17 cellular contexts compared by ENCODE assay signal in genomic region chr14:57884175-57884574, GRCh38. TPM values are rescaled to one million over a fixed set of nuclear protein-coding genes. Genes with fewer than 3 reads are reported as not detected.
A peak's percentile ranks its signal among the peaks of the same experiment; 100 is the strongest.
DNase-seq lines count a peak whose midpoint lies in the region; ATAC-seq and TF ChIP-seq lines count a peak whose summit lies in the region.
"Had no signal": no experiment of that assay in that cellular context is flagged by ENCODE, and none has a peak within 500 bp of the region (broad histone marks: within the 10 kb centered on the region; RNA-seq: fewer than 3 reads in every experiment).

No MANE protein-coding gene starts in this region.

- H3K36me3 ChIP-seq in A673 (ENCODE audit: insufficient read depth, low read length, poor library complexity, severe bottlenecking) (no peaks in the 10 kb centered on the region), Panc1 (ENCODE audit: control insufficient read depth, insufficient read depth, low read length) (no peaks in the 10 kb centered on the region), upper lobe of left lung (no peaks in the 10 kb centered on the region)

- BruUV-seq in A673 (replicated peaks; lab: Mats Ljungman, UMichigan), result no TSS peak
- no TSS peak for BruUV-seq in Panc1 (replicated peaks; lab: Mats Ljungman, UMichigan)

- POLR2A ChIA-PET in A673 (lab: Charles Lee; ENCODE audit: low non-redundant PET) (no interaction called here), Panc1 (lab: Charles Lee) (no interaction called here)

- no peak overlapping the region for H4K5ac ChIP-seq in H9 (ENCODE audit: insufficient read length, low read depth, low read length)

- H3K27ac ChIP-seq in A673 (ENCODE audit: low read depth, low read length, poor library complexity, severe bottlenecking) (no peak overlapping the region), H9 (ENCODE audit: insufficient read length, low read depth, low read length) (no peak overlapping the region), Panc1 (ENCODE audit: low read length) (no peak overlapping the region), upper lobe of left lung (no peak overlapping the region)

- no peak overlapping the region for H3K23ac ChIP-seq in H9 (ENCODE audit: insufficient read length, low read depth, low read length)

- H3K4ac ChIP-seq in H9 (ENCODE audit: low read depth, low read length), result no peak overlapping the region

- CTCF ChIA-PET in A673 (lab: Charles Lee), result no interaction called here
- CTCF ChIA-PET in Panc1 (lab: Charles Lee), result no interaction called here
- CTCF ChIA-PET in activated naive CD4-positive, alpha-beta T cell treated with anti-CD3 and anti-CD28 coated beads, Interleukin-2, amount 10 ng/mL, durations not matched to agents 7 days and 5 days (lab: Charles Lee), result no interaction called here
- CTCF ChIA-PET in activated CD8-positive, alpha-beta memory T cell treated with anti-CD3 and anti-CD28 coated beads, Interleukin-2, amount 10 ng/mL, durations not matched to agents 7 days and 5 days (lab: Charles Lee), result no interaction called here

- no peaks in the 10 kb centered on the region for H3K9me3 ChIP-seq in A673 (ENCODE audit: low read depth, low read length, poor library complexity, severe bottlenecking)
- H3K9me3 ChIP-seq in H9 (ENCODE audit: control insufficient read depth, low read depth, low read length), result no peaks in the 10 kb centered on the region
- H3K9me3 ChIP-seq in Panc1 (ENCODE audit: control insufficient read depth, insufficient read depth, low read depth, low read length), result no peaks in the 10 kb centered on the region
- H3K9me3 ChIP-seq in upper lobe of left lung, result no peaks in the 10 kb centered on the region

- H3K4me2 ChIP-seq in H9 (ENCODE audit: insufficient read depth, insufficient read length, low read length), result no peak overlapping the region

- H3K4me1 Mint-ChIP-seq in H9, result peaks cover 10 to 11% of the 10 kb centered on the region in 2 experiments
- no peaks in the 10 kb centered on the region for H3K4me1 Mint-ChIP-seq in activated naive CD4-positive, alpha-beta T cell treated with anti-CD3 and anti-CD28 coated beads, Interleukin-2, amount 10 ng/mL, durations not matched to agents 7 days and 5 days
- H3K4me1 Mint-ChIP-seq in activated CD8-positive, alpha-beta memory T cell treated with anti-CD3 and anti-CD28 coated beads, Interleukin-2, amount 10 ng/mL, durations not matched to agents 7 days and 5 days, result no peaks in the 10 kb centered on the region
- H3K4me1 Mint-ChIP-seq: CD4-positive, alpha-beta memory T cell had no signal

- H3K27me3 Mint-ChIP-seq in H9 (ENCODE audit: low read depth), result no peaks in the 10 kb centered on the region
- H3K27me3 Mint-ChIP-seq in activated naive CD4-positive, alpha-beta T cell treated with anti-CD3 and anti-CD28 coated beads, Interleukin-2, amount 10 ng/mL, durations not matched to agents 7 days and 5 days, result peaks cover 6% of the 10 kb centered on the region
- H3K27me3 Mint-ChIP-seq in activated CD8-positive, alpha-beta memory T cell treated with anti-CD3 and anti-CD28 coated beads, Interleukin-2, amount 10 ng/mL, durations not matched to agents 7 days and 5 days, result no peaks in the 10 kb centered on the region

- H4K20me1 ChIP-seq in H9 (ENCODE audit: control insufficient read depth, insufficient read depth, insufficient read length), result no peaks in the 10 kb centered on the region

- H3K27me3 ChIP-seq in A673 (replicated peaks; ENCODE audit: insufficient read depth, low read depth, low read length, poor library complexity), result no peaks in the 10 kb centered on the region
- H3K27me3 ChIP-seq in H9 (ENCODE audit: insufficient read depth, low read length), result no peaks in the 10 kb centered on the region
- H3K27me3 ChIP-seq in Panc1 (ENCODE audit: control insufficient read depth, insufficient read depth, low read length), result no peaks in the 10 kb centered on the region
- H3K27me3 ChIP-seq in upper lobe of left lung, result no peaks in the 10 kb centered on the region

- no peak overlapping the region for H2BK5ac ChIP-seq in H9 (ENCODE audit: insufficient read length, low read length)

- no peak overlapping the region for H3K4me3 Mint-ChIP-seq in H9
- H3K4me3 Mint-ChIP-seq in activated naive CD4-positive, alpha-beta T cell treated with anti-CD3 and anti-CD28 coated beads, Interleukin-2, amount 10 ng/mL, durations not matched to agents 7 days and 5 days, result no peak overlapping the region
- no peak overlapping the region for H3K4me3 Mint-ChIP-seq in activated CD8-positive, alpha-beta memory T cell treated with anti-CD3 and anti-CD28 coated beads, Interleukin-2, amount 10 ng/mL, durations not matched to agents 7 days and 5 days
- H3K4me3 Mint-ChIP-seq: CD4-positive, alpha-beta memory T cell; nephron progenitor cell had no signal

- no peak overlapping the region for H2BK120ac ChIP-seq in H9 (ENCODE audit: low read depth, low read length, poor library complexity, severe bottlenecking)

- no peak overlapping the region for H3K4me3 ChIP-seq in A673 (ENCODE audit: low read depth, low read length, poor library complexity, severe bottlenecking)
- no peak overlapping the region for H3K4me3 ChIP-seq in Panc1 (ENCODE audit: low read depth in 2 of 2, low read length in 2 of 2)
- no peak overlapping the region for H3K4me3 ChIP-seq in fibroblast of mammary gland (ENCODE audit: control insufficient read depth, low read depth, low read length)
- H3K4me3 ChIP-seq in upper lobe of left lung, result no peak overlapping the region

- H2AFZ ChIP-seq in H9 (ENCODE audit: low read length), result no peak overlapping the region

- TF ChIP-seq CTCF in A673 (conservative IDR thresholded peaks at IDR 0.05; ENCODE audit: low read depth, low read length) (peak; percentile 58), H9 (conservative IDR thresholded peaks at IDR 0.05) (peak; percentile 43), Panc1 (IDR thresholded peaks at IDR 0.05) (peak; percentile 32; the same call in 1 of the 2 replicates), fibroblast of mammary gland (conservative IDR thresholded peaks at IDR 0.05; ENCODE audit: control insufficient read depth, insufficient read depth, low read depth, low read length) (peak; percentile 36), upper lobe of left lung (IDR thresholded peaks at IDR 0.05) (no peak)

- no peak overlapping the region for H3K56ac ChIP-seq in H9 (ENCODE audit: insufficient read length, low read depth, low read length)

- H3K79me2 ChIP-seq in H9 (ENCODE audit: insufficient read depth, low read length), result no peaks in the 10 kb centered on the region

- intact Hi-C loops in A673 (cut with micrococcal nuclease; ENCODE audit: unreplicated experiment) (no loop called here), Panc1 (cut with micrococcal nuclease; ENCODE audit: unreplicated experiment) (no loop called here)

- no peak overlapping the region for H4K8ac ChIP-seq in H9 (replicated peaks; ENCODE audit: insufficient read length, low read depth, low read length)

- TF ChIP-seq POLR2A in upper lobe of left lung (IDR thresholded peaks at IDR 0.05), result no peak

- in situ Hi-C loops in Panc1 (cut with HindIII; ENCODE audit: low pct_unique_long_range_greater_than_20kb, low sequenced_read_pairs), result no loop called here

- no peak overlapping the region for H3K27ac Mint-ChIP-seq in H9
- H3K27ac Mint-ChIP-seq in activated naive CD4-positive, alpha-beta T cell treated with anti-CD3 and anti-CD28 coated beads, Interleukin-2, amount 10 ng/mL, durations not matched to agents 7 days and 5 days, result no peak overlapping the region
- H3K27ac Mint-ChIP-seq in activated CD8-positive, alpha-beta memory T cell treated with anti-CD3 and anti-CD28 coated beads, Interleukin-2, amount 10 ng/mL, durations not matched to agents 7 days and 5 days, result no peak overlapping the region
- H3K27ac Mint-ChIP-seq: activated T-helper 2 cell treated with anti-CD3 and anti-CD28 coated beads, Interferon-gamma antibody, Interleukin-2, Interleukin-4, amounts not matched to agents 10 μg/mL and 5 μg/mL and 100 μg/mL, durations not matched to agents 14 hours and 24 hours and 36 hours; CD4-positive, alpha-beta memory T cell; nephron progenitor cell had no signal

- ATAC-seq in Panc1, result no peak
- ATAC-seq in upper lobe of left lung (ENCODE audit: low FRiP score in 2 of 2), result no peak
- ATAC-seq in activated CD8-positive, alpha-beta memory T cell treated with anti-CD3 and anti-CD28 coated beads, Interleukin-2, amount 10 ng/mL, durations not matched to agents 7 days and 5 days, result no peak

- H3K4me1 ChIP-seq in A673 (ENCODE audit: insufficient read depth, low read length, poor library complexity, severe bottlenecking), result peaks cover 31% of the 10 kb centered on the region
- no peaks in the 10 kb centered on the region; the same call in 1 of the 2 replicates for H3K4me1 ChIP-seq in H9 (ENCODE audit: insufficient read depth, low read length)
- no peaks in the 10 kb centered on the region for H3K4me1 ChIP-seq in Panc1 (ENCODE audit: control insufficient read depth, insufficient read depth, low read length)
- H3K4me1 ChIP-seq in upper lobe of left lung, result no peaks in the 10 kb centered on the region

- no peak overlapping the region for H4K91ac ChIP-seq in H9 (ENCODE audit: insufficient read length, low read depth, low read length)

- TF ChIP-seq EP300 in upper lobe of left lung (IDR thresholded peaks at IDR 0.05), result no peak

- no peaks in the 10 kb centered on the region for H3K23me2 ChIP-seq in H9 (ENCODE audit: insufficient read length, low read depth, low read length, poor library complexity, severe bottlenecking)

- H2AK5ac ChIP-seq in H9 (ENCODE audit: insufficient read length, low read length), result no peak overlapping the region

- H3K79me1 ChIP-seq in H9 (ENCODE audit: insufficient read depth, low read depth, low read length, poor library complexity, severe bottlenecking), result no peaks in the 10 kb centered on the region

- no peak overlapping the region for H3K9ac ChIP-seq in H9 (ENCODE audit: extremely low read depth, insufficient read length, low read length)

- no peak overlapping the region for H3T11ph ChIP-seq in H9 (ENCODE audit: low read length)

- no peak overlapping the region for H2BK20ac ChIP-seq in H9 (ENCODE audit: low read depth, low read length, poor library complexity, severe bottlenecking)

- H2BK12ac ChIP-seq in H9 (ENCODE audit: insufficient read length, low read depth, low read length), result no peak overlapping the region

- no peak overlapping the region for H2BK15ac ChIP-seq in H9 (ENCODE audit: low read depth, low read length)

- no peaks in the 10 kb centered on the region; a peak in 1 of 5 replicates for H3K9me3 Mint-ChIP-seq in H9
- no peaks in the 10 kb centered on the region for H3K9me3 Mint-ChIP-seq in activated naive CD4-positive, alpha-beta T cell treated with anti-CD3 and anti-CD28 coated beads, Interleukin-2, amount 10 ng/mL, durations not matched to agents 7 days and 5 days
- H3K9me3 Mint-ChIP-seq in activated CD8-positive, alpha-beta memory T cell treated with anti-CD3 and anti-CD28 coated beads, Interleukin-2, amount 10 ng/mL, durations not matched to agents 7 days and 5 days (ENCODE audit: low read depth), result no peaks in the 10 kb centered on the region
- H3K9me3 Mint-ChIP-seq: activated T-helper 2 cell treated with anti-CD3 and anti-CD28 coated beads, Interferon-gamma antibody, Interleukin-2, Interleukin-4, amounts not matched to agents 10 μg/mL and 5 μg/mL and 100 μg/mL, durations not matched to agents 14 hours and 24 hours and 36 hours; nephron progenitor cell had no signal

- H3K18ac ChIP-seq in H9 (ENCODE audit: insufficient read length, low read depth, low read length), result no peak overlapping the region

- H3K14ac ChIP-seq in H9 (ENCODE audit: insufficient read depth, low read length), result no peak overlapping the region

- no CpG with 5 or more reads among the region's 3 CpGs for WGBS in H9 (ENCODE audit: extremely low coverage, insufficient read length, low lambda C conversion rate)
- WGBS in upper lobe of left lung, 2 donors, result 80 to 81% methylated on average over 3 of the region's 3 CpGs

- H3K36me3 Mint-ChIP-seq in H9 (ENCODE audit: insufficient read depth in 1 of 3, low read depth in 3 of 3), result no peaks in the 10 kb centered on the region
- no peaks in the 10 kb centered on the region for H3K36me3 Mint-ChIP-seq in activated naive CD4-positive, alpha-beta T cell treated with anti-CD3 and anti-CD28 coated beads, Interleukin-2, amount 10 ng/mL, durations not matched to agents 7 days and 5 days
- no peaks in the 10 kb centered on the region for H3K36me3 Mint-ChIP-seq in activated CD8-positive, alpha-beta memory T cell treated with anti-CD3 and anti-CD28 coated beads, Interleukin-2, amount 10 ng/mL, durations not matched to agents 7 days and 5 days
- H3K36me3 Mint-ChIP-seq: CD4-positive, alpha-beta memory T cell had no signal

- peak; percentile 33 for DNase-seq in A673 (ENCODE audit: low spot score)
- DNase-seq in H9, result no peak
- DNase-seq in Panc1 (ENCODE audit: low read depth, low spot score), result no peak
- peak; percentile 30 for DNase-seq in fibroblast of mammary gland (ENCODE audit: low read depth)
- no peak for DNase-seq in activated CD4-positive, CD25-positive, alpha-beta regulatory T cell (lab: John Stamatoyannopoulos, UW)
- no peak for DNase-seq in activated naive CD4-positive, alpha-beta T cell treated with anti-CD3 and anti-CD28 coated beads, Interleukin-2, amount 10 ng/mL, durations not matched to agents 7 days and 5 days
- no peak for DNase-seq in upper lobe of left lung
- no peak for DNase-seq in activated CD8-positive, alpha-beta memory T cell treated with anti-CD3 and anti-CD28 coated beads, Interleukin-2, amount 10 ng/mL, durations not matched to agents 7 days and 5 days
- DNase-seq: activated CD4-positive, alpha-beta T cell treated with anti-CD3 and anti-CD28 coated beads, Interleukin-2, amount 50 U/mL, for 1 hour; CD4-positive, alpha-beta memory T cell; NCI-H187; nephron progenitor cell; T-helper 1 cell had no signal

RNA-seq across cellular contexts. Expression of gene SLC35F4, which starts 18.3 kb away (rescaled TPM):
- total RNA-seq in A673 (2021) (0.59 TPM in 1 of 2 replicates, not detected in the other), H9 (2021) (not detected in 2 replicates), Panc1 (2021; ENCODE audit: unreplicated experiment) (not detected), upper lobe of left lung (not detected)
- not detected for polyA plus RNA-seq in Panc1 (2012; ENCODE audit: insufficient read length)
- total RNA-seq in activated CD8-positive, alpha-beta memory T cell treated with anti-CD3 and anti-CD28 coated beads, Interleukin-2, amount 10 ng/mL, durations not matched to agents 7 days and 5 days, result not detected
- total RNA-seq: activated T-helper 2 cell treated with anti-CD3 and anti-CD28 coated beads, Interferon-gamma antibody, Interleukin-2, Interleukin-4, amounts not matched to agents 10 μg/mL and 5 μg/mL and 100 μg/mL, durations not matched to agents 14 hours and 24 hours and 36 hours; CD4-positive, alpha-beta memory T cell; liver; skeletal muscle tissue; subcutaneous adipose tissue had no signal
- polyA plus RNA-seq: CD4-positive, alpha-beta memory T cell; liver had no signal

Comparison
In these comparisons a context has a peak if more than half of its experiments do, and no peak if none do; other contexts are left out.
1. DNase-seq: peak in A673 (single experiment) and fibroblast of mammary gland (single experiment); none in H9 (single experiment), Panc1 (single experiment), activated CD4-positive, CD25-positive, alpha-beta regulatory T cell (0 of 4), activated naive CD4-positive, alpha-beta T cell treated with anti-CD3 and anti-CD28 coated beads, Interleukin-2, amount 10 ng/mL, durations not matched to agents 7 days and 5 days (single experiment), upper lobe of left lung (0 of 2) and activated CD8-positive, alpha-beta memory T cell treated with anti-CD3 and anti-CD28 coated beads, Interleukin-2, amount 10 ng/mL, durations not matched to agents 7 days and 5 days (single experiment).
2. CTCF ChIP-seq: peak in A673 (single experiment), H9 (single experiment), Panc1 (single experiment) and fibroblast of mammary gland (single experiment); none in upper lobe of left lung (0 of 6).